In genomic region chr6:112251170-112251945, GRCh38 we compare ENCODE assay signal across 9 cellular contexts. TPM values are rescaled to one million over a fixed set of nuclear protein-coding genes. Genes with fewer than 3 reads are reported as not detected.
DNase-seq lines count a peak whose midpoint lies in the region; ATAC-seq, FAIRE-seq and TF ChIP-seq lines count a peak whose summit lies in the region.
"Had no signal": no experiment of that assay in that cellular context is flagged by ENCODE, and none has a peak within 500 bp of the region (broad histone marks: within the 10 kb centered on the region; RNA-seq: fewer than 3 reads in every experiment).

No MANE protein-coding gene starts in this region.

- H3K27me3 ChIP-seq in adrenal gland = no peaks in the 10 kb centered on the region
- no peaks in the 10 kb centered on the region for H3K27me3 ChIP-seq in cardiac muscle cell
- H3K27me3 ChIP-seq in prostate gland (replicated peaks; ENCODE audit: insufficient read depth) = no peaks in the 10 kb centered on the region

- peak overlapping the region in 3 of 5 donors; percentile 23 to 50 (median 23) for H3K27ac ChIP-seq in adrenal gland
- no peak overlapping the region for H3K27ac ChIP-seq in cardiac muscle cell
- H3K27ac ChIP-seq in prostate gland = peak overlapping the region; percentile 7 to 22

- DNase-seq in AG08395 (ENCODE audit: low spot score) = peak; percentile 58
- DNase-seq in adrenal gland = peak in 1 of 7 donors; percentile 9
- peak in 1 of 2 donors; percentile 86 for DNase-seq in cardiac muscle cell (ENCODE audit: low read depth in 1 of 2, low spot score in 1 of 2)
- no peak for DNase-seq in prostate gland (ENCODE audit: low spot score)
- no peak for DNase-seq in GM12892 (ENCODE audit: insufficient read length)
- no peak for DNase-seq in KBM-7
- DNase-seq in OCI-M1 (lab: John Stamatoyannopoulos, UW) = no peak

- in situ Hi-C loops in KBM-7 (cut with MboI; ENCODE audit: low pct_unique_long_range_greater_than_20kb, low sequenced_read_pairs) = no loop called here

- TF ChIP-seq POLR2A in adrenal gland (IDR thresholded peaks at IDR 0.05) (no peak), prostate gland (IDR thresholded peaks at IDR 0.05) (no peak), GM12892 (IDR thresholded peaks at IDR 0.05; ENCODE audit: low read depth, low read length) (no peak)

- no peaks in the 10 kb centered on the region for H3K9me3 ChIP-seq in adrenal gland (replicated peaks in 1 of 3)
- H3K9me3 ChIP-seq in cardiac muscle cell (ENCODE audit: low read depth) = no peaks in the 10 kb centered on the region
- H3K9me3 ChIP-seq in prostate gland = no peaks in the 10 kb centered on the region

- H3K4me3 ChIP-seq in adrenal gland (peak overlapping the region in 1 of 4 donors; percentile 60), cardiac muscle cell (peak overlapping the region; percentile 94), prostate gland (no peak overlapping the region)

- WGBS in adrenal gland, 4 donors = 61 to 75% (median 66%) methylated on average over 7 of the region's 7 CpGs
- 69% methylated on average over 7 of the region's 7 CpGs for WGBS in prostate gland

- FAIRE-seq in GM12892 (lab: Jason Lieb, UNC) = no peak

- no peak for TF ChIP-seq CTCF in adrenal gland (IDR thresholded peaks at IDR 0.05)
- TF ChIP-seq CTCF in cardiac muscle cell (IDR thresholded peaks at IDR 0.05; ENCODE audit: low read depth, low read length) = no peak
- no peak for TF ChIP-seq CTCF in prostate gland (IDR thresholded peaks at IDR 0.05)

- H3K36me3 ChIP-seq in adrenal gland (replicated peaks in 1 of 2) (no peaks in the 10 kb centered on the region), cardiac muscle cell (peaks cover 5% of the 10 kb centered on the region), prostate gland (no peaks in the 10 kb centered on the region)

- intact Hi-C loops in adrenal gland (cut with DNase I) = no loop called here
- intact Hi-C loops in prostate gland (cut with DNase I) = loop anchor here (5.0 kb wide), 1 partner anchor 64 kb away; no protein-coding TSS in a partner anchor

- ATAC-seq in HG02798 (IDR thresholded peaks at IDR 0.05; ENCODE audit: poor library complexity, unreplicated experiment) = no peak
- ATAC-seq: activated naive CD4-positive, alpha-beta T cell treated with anti-CD3 and anti-CD28 coated beads, Interleukin-2, amount 50 U/mL, for 72 hours had no signal

- no peaks in the 10 kb centered on the region for H3K4me1 ChIP-seq in adrenal gland (replicated peaks in 1 of 2)
- H3K4me1 ChIP-seq in cardiac muscle cell (ENCODE audit: low read depth) = peaks cover 11% of the 10 kb centered on the region
- H3K4me1 ChIP-seq in prostate gland (replicated peaks) = no peaks in the 10 kb centered on the region

RNA-seq across cellular contexts. Expression of gene LAMA4, which starts 3.0 kb away (rescaled TPM):
- total RNA-seq in adrenal gland (10 to 100 TPM; 10.6 to 39.7 (median 23.3) TPM), cardiac muscle cell (155 and 304 TPM in 2 replicates), prostate gland (10 to 100 TPM in 1 of 2 donors, 1 to 10 TPM in 1; 9.6 to 48.3 TPM)
- polyA plus RNA-seq in adrenal gland (10 to 100 TPM in 2 of 3 donors, 1 to 10 TPM in 1; 7.5 to 31.9 (median 19.4) TPM), cardiac muscle cell (162 and 244 TPM in 2 replicates)
- polyA plus RNA-seq in GM12892 (2012; ENCODE audit: missing spikeins) = not detected
- total RNA-seq: activated naive CD4-positive, alpha-beta T cell treated with anti-CD3 and anti-CD28 coated beads, Interleukin-2, amount 50 U/mL, for 72 hours had no signal
